Comparison of ENCODE assay signal across 15 cellular contexts in the genomic region with DNA sequence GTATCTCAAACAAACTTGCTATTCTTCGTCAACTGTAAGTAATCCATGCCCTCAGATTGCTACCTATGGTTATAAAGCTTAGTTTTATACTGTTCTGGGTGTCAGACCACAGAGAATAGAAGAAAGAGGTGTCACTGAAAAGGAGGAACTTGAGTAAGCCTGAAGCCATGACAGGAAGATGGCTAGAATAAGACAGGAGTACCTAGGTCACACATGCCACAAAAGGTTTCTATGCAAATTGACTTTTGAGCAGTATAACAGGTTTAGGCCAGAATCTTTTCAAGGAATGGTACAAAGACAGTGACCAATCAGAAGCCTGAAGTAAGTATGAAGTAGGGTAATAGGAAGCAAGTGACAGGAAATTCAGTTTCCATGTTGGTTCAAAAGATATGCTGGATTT. TPM values are rescaled to one million over a fixed set of nuclear protein-coding genes. Genes with fewer than 3 reads are reported as not detected.
DNase-seq lines count a peak whose midpoint lies in the region; ATAC-seq and TF ChIP-seq lines count a peak whose summit lies in the region.
"Had no signal": no experiment of that assay in that cellular context is flagged by ENCODE, and none has a peak within 500 bp of the region (broad histone marks: within the 10 kb centered on the region; RNA-seq: fewer than 3 reads in every experiment).

No MANE protein-coding gene starts in this region.

- H3K4me3 Mint-ChIP-seq in endothelial cell (ENCODE audit: unreplicated experiment): no peak overlapping the region
- H3K4me3 Mint-ChIP-seq in activated naive CD4-positive, alpha-beta T cell treated with anti-CD3 and anti-CD28 coated beads for 36 hours: no peak overlapping the region
- H3K4me3 Mint-ChIP-seq: H9 had no signal

- H3K4me1 Mint-ChIP-seq in endothelial cell (ENCODE audit: unreplicated experiment): peaks cover 44% of the 10 kb centered on the region
- peaks cover 7% of the 10 kb centered on the region for H3K4me1 Mint-ChIP-seq in activated naive CD4-positive, alpha-beta T cell treated with anti-CD3 and anti-CD28 coated beads for 36 hours (ENCODE audit: low read depth)

- H3K36me3 Mint-ChIP-seq in endothelial cell (ENCODE audit: low read depth, unreplicated experiment): peaks cover 44% of the 10 kb centered on the region
- peaks cover 29% of the 10 kb centered on the region for H3K36me3 Mint-ChIP-seq in activated naive CD4-positive, alpha-beta T cell treated with anti-CD3 and anti-CD28 coated beads for 36 hours (ENCODE audit: low read depth)

- intact Hi-C loops in activated naive CD4-positive, alpha-beta T cell treated with anti-CD3 and anti-CD28 coated beads for 36 hours (cut with micrococcal nuclease): no loop called here

- no peaks in the 10 kb centered on the region for H3K9me3 Mint-ChIP-seq in endothelial cell (ENCODE audit: unreplicated experiment)
- no peaks in the 10 kb centered on the region for H3K9me3 Mint-ChIP-seq in activated naive CD4-positive, alpha-beta T cell treated with anti-CD3 and anti-CD28 coated beads for 36 hours

- peak overlapping the region; percentile 76 for H3K27ac Mint-ChIP-seq in endothelial cell (ENCODE audit: unreplicated experiment)
- H3K27ac Mint-ChIP-seq in activated naive CD4-positive, alpha-beta T cell treated with anti-CD3 and anti-CD28 coated beads for 36 hours: no peak overlapping the region

- no peak for DNase-seq in endothelial cell (ENCODE audit: low spot score)
- no peak for DNase-seq in GM03348 (ENCODE audit: low spot score)
- no peak for DNase-seq in NCI-H524 treated with DMSO at 0.1 percent for 48 hours (lab: John Stamatoyannopoulos, UW)
- DNase-seq in activated naive CD4-positive, alpha-beta T cell treated with anti-CD3 and anti-CD28 coated beads for 36 hours: no peak
- DNase-seq: activated CD8-positive, alpha-beta memory T cell treated with anti-CD3 and anti-CD28 coated beads, Interleukin-2, amount 50 U/mL, for 48 hours; foreskin fibroblast; H9; NCI-H1092; NCI-H226; stomach; WERI-Rb-1 had no signal

- no peak for TF ChIP-seq CTCF in endothelial cell (IDR thresholded peaks at IDR 0.05; ENCODE audit: unreplicated experiment)

- ATAC-seq in GM18502 (IDR thresholded peaks at IDR 0.05; ENCODE audit: poor library complexity, unreplicated experiment): peak; percentile 83
- ATAC-seq in GM19328 (IDR thresholded peaks at IDR 0.05; ENCODE audit: unreplicated experiment): peak; percentile 71
- ATAC-seq in HG02973 (IDR thresholded peaks at IDR 0.05; ENCODE audit: unreplicated experiment): peak; percentile 58
- ATAC-seq: HepG2 had no signal

- H3K27me3 Mint-ChIP-seq in endothelial cell (ENCODE audit: unreplicated experiment): peaks cover 4% of the 10 kb centered on the region
- H3K27me3 Mint-ChIP-seq in activated naive CD4-positive, alpha-beta T cell treated with anti-CD3 and anti-CD28 coated beads for 36 hours (ENCODE audit: low read depth): no peaks in the 10 kb centered on the region

- CTCF ChIA-PET in activated naive CD4-positive, alpha-beta T cell treated with anti-CD3 and anti-CD28 coated beads for 36 hours (lab: Charles Lee): interaction anchor here (1.3 kb wide), 1 partner anchor 18 kb away, joined by 4 read pairs; no protein-coding TSS in a partner anchor

RNA-seq across cellular contexts. Expression of gene FBXW4, which starts 23.5 kb away (rescaled TPM):
- total RNA-seq in endothelial cell (ENCODE audit: unreplicated experiment): 36.0 TPM
- 10 to 100 TPM; 40.4 to 40.9 TPM for total RNA-seq in activated naive CD4-positive, alpha-beta T cell treated with anti-CD3 and anti-CD28 coated beads for 36 hours
